ENCODE assay signal across 24 cellular contexts in genomic region chr6:7763896-7764295, GRCh38. TPM values are rescaled to one million over a fixed set of nuclear protein-coding genes. Genes with fewer than 3 reads are reported as not detected.
DNase-seq lines count a peak whose midpoint lies in the region; ATAC-seq and TF ChIP-seq lines count a peak whose summit lies in the region.
"Had no signal": no experiment of that assay in that cellular context is flagged by ENCODE, and none has a peak within 500 bp of the region (broad histone marks: within the 10 kb centered on the region; RNA-seq: fewer than 3 reads in every experiment).

No MANE protein-coding gene starts in this region.

- H3K27ac ChIP-seq in brain microvascular endothelial cell = no peak overlapping the region
- H3K27ac ChIP-seq: body of pancreas, GM23248, thoracic aorta, VCaP had no signal

- H3K4me1 ChIP-seq in mucosa of descending colon (ENCODE audit: low read depth) = no peaks in the 10 kb centered on the region
- H3K4me1 ChIP-seq: body of pancreas had no signal

- in situ Hi-C loops in brain microvascular endothelial cell (cut with HindIII; ENCODE audit: low pct_ligation_motif_present, low sequenced_read_pairs) = no loop called here

- H3K36me3 ChIP-seq in mucosa of descending colon (ENCODE audit: low read depth) = no peaks in the 10 kb centered on the region
- H3K36me3 ChIP-seq in brain microvascular endothelial cell (replicated peaks) = no peaks in the 10 kb centered on the region
- H3K36me3 ChIP-seq: thoracic aorta had no signal

- intact Hi-C loops in mucosa of descending colon (cut with DNase I, micrococcal nuclease) = no loop called here

- peak; percentile 15 for ATAC-seq in mucosa of descending colon
- ATAC-seq in HG02885 (IDR thresholded peaks at IDR 0.05; ENCODE audit: poor library complexity, unreplicated experiment) = no peak
- ATAC-seq: body of pancreas; left colon; naive thymus-derived CD4-positive, alpha-beta T cell; stimulated activated naive CD8-positive, alpha-beta T cell treated with anti-CD3 and anti-CD28 coated beads, Interleukin-15, Interleukin-2, amounts not matched to agents 100 U/mL and 50 U/mL, for 24 hours had no signal

- H3K27me3 ChIP-seq in brain microvascular endothelial cell (replicated peaks) = peaks cover 17% of the 10 kb centered on the region
- H3K27me3 ChIP-seq: body of pancreas had no signal

- H3K4me3 ChIP-seq in mucosa of descending colon (no peak overlapping the region), brain microvascular endothelial cell (ENCODE audit: low read depth, low read length) (no peak overlapping the region)
- H3K4me3 ChIP-seq: body of pancreas, GM23248, thoracic aorta had no signal

- peak; percentile 80 for DNase-seq in DMS53 (lab: John Stamatoyannopoulos, UW)
- DNase-seq in NCI-H2029 (lab: John Stamatoyannopoulos, UW) = peak; percentile 52
- peak; percentile 45 for DNase-seq in NCI-H748 treated with DMSO at 0.1 percent for 48 hours (lab: John Stamatoyannopoulos, UW)
- DNase-seq in mucosa of descending colon = no peak
- no peak for DNase-seq in activated CD8-positive, alpha-beta memory T cell treated with anti-CD3 and anti-CD28 coated beads, Interleukin-2, amount 50 U/mL, for 48 hours
- no peak for DNase-seq in brain microvascular endothelial cell
- DNase-seq: activated CD4-positive, alpha-beta T cell treated with anti-CD3 and anti-CD28 coated beads for 48 hours; activated naive CD4-positive, alpha-beta T cell; activated T-cell treated with anti-CD3 and anti-CD28 coated beads, Interleukin-2, amount 50 U/mL, for 48 hours; body of pancreas; GM23248; IMR-90; left colon; naive thymus-derived CD4-positive, alpha-beta T cell; NCI-H1105; SK-N-SH; stimulated activated CD4-positive, alpha-beta T cell treated with anti-CD3 and anti-CD28 coated beads, Interleukin-12 subunit alpha, Interleukin-12 subunit beta, amount 100 ng/mL, for 4 hours; stimulated activated CD4-positive, alpha-beta T cell treated with anti-CD3 and anti-CD28 coated beads, Interleukin-4, amount 100 ng/mL, for 4 hours; stimulated activated naive CD8-positive, alpha-beta T cell treated with anti-CD3 and anti-CD28 coated beads, Interleukin-15, Interleukin-2, amounts not matched to agents 100 U/mL and 50 U/mL, for 24 hours had no signal

- TF ChIP-seq CTCF in mucosa of descending colon (IDR thresholded peaks at IDR 0.05) (no peak), brain microvascular endothelial cell (IDR thresholded peaks at IDR 0.05; ENCODE audit: low read depth, low read length, missing control alignments) (no peak)

- no peaks in the 10 kb centered on the region for H3K9me3 ChIP-seq in mucosa of descending colon
- H3K9me3 ChIP-seq: body of pancreas, SK-N-SH, thoracic aorta had no signal

RNA-seq across cellular contexts. Expression of gene BMP6, which starts 38.0 kb away (rescaled TPM):
- 1 to 10 TPM in 1 of 3 donors, under 1 TPM in 2; 0.55 to 1.9 (median 0.98) TPM for total RNA-seq in mucosa of descending colon
- total RNA-seq: activated CD8-positive, alpha-beta memory T cell treated with anti-CD3 and anti-CD28 coated beads for 36 hours; osteocyte had no signal

Comparison
In these comparisons a context has a peak if more than half of its experiments do, and no peak if none do; other contexts are left out.
1. DNase-seq: peak in DMS53 (single experiment), NCI-H2029 (single experiment) and NCI-H748 treated with DMSO at 0.1 percent for 48 hours (single experiment); none in mucosa of descending colon (0 of 3), activated CD8-positive, alpha-beta memory T cell treated with anti-CD3 and anti-CD28 coated beads, Interleukin-2, amount 50 U/mL, for 48 hours (single experiment) and brain microvascular endothelial cell (single experiment).